In the genomic region with DNA sequence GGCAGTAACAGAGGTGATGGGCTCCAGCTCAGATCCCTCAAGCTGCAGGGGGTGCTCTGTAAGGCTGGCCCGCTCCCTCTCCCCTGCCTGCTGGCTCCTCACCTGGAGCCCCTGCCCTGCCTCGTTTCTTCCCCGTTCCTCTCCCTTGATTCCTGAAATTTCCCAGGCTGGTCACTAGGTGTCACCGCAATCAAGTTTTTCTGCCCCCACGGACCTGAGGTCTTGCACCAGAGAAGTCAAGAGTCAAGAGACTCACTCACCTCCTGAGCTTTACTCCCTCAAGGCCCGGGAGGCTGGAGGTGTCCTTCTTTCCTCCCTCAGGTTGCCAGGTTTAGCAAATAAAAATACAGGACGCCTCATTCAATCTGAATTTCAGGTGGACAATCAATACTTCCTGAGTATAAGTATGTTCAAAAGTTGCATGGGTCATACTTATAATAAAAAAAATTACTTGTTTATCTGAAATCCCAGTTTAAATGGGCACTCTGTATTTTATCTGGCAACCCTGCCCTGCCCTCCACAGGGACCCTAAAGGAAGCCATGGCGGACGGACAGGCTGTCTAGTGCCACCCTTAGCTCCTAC, we compare ENCODE assay signal across 9 cellular contexts.
A peak's percentile ranks its signal among the peaks of the same experiment; 100 is the strongest.
DNase-seq lines count a peak whose midpoint lies in the region; ATAC-seq, FAIRE-seq and TF ChIP-seq lines count a peak whose summit lies in the region.
"Had no signal": no experiment of that assay in that cellular context is flagged by ENCODE, and none has a peak within 500 bp of the region (broad histone marks: within the 10 kb centered on the region; RNA-seq: fewer than 3 reads in every experiment).

No MANE protein-coding gene starts in this region.

- H3K27ac ChIP-seq in breast epithelium (no peak overlapping the region), keratinocyte (ENCODE audit: control insufficient read depth, insufficient read depth, low read length) (no peak overlapping the region)

- no peak overlapping the region for H3K4me3 Mint-ChIP-seq in stimulated activated naive B cell treated with anti-CD40 and anti-IgM and Interleukin-4, amounts not matched to agents 10 μg/mL and 1 μg/mL and 100 μg/mL, for 72 hours
- H3K4me3 Mint-ChIP-seq: stimulated activated naive CD8-positive, alpha-beta T cell treated with anti-CD3 and anti-CD28 coated beads, Interleukin-15, Interleukin-2, amounts not matched to agents 100 ng/mL and 50 ng/mL, for 24 hours had no signal

- peak; percentile 22 to 31 for DNase-seq in NCI-H2081 (lab: John Stamatoyannopoulos, UW)
- DNase-seq in NCI-H2081 treated with DMSO at 0.1 percent for 48 hours (lab: John Stamatoyannopoulos, UW): no peak
- DNase-seq in SKM-1 treated with dmso at 0.1 percent for 144 hours (lab: John Stamatoyannopoulos, UW; ENCODE audit: unreplicated experiment): peak; percentile 58
- no peak for DNase-seq in breast epithelium (ENCODE audit: low spot score in 2 of 2)
- peak; percentile 15 for DNase-seq in keratinocyte (ENCODE audit: low read depth, low spot score)
- DNase-seq in stimulated activated naive B cell treated with anti-CD40 and anti-IgM and Interleukin-4, amounts not matched to agents 10 μg/mL and 1 μg/mL and 100 μg/mL, for 72 hours: peak; percentile 31

- H3K4me2 ChIP-seq in Loucy (ENCODE audit: low read depth, low read length, poor library complexity, severe bottlenecking) (no peak overlapping the region), keratinocyte (ENCODE audit: control insufficient read depth, extremely low read depth, insufficient read depth, low read depth, low read length) (no peak overlapping the region)

- peaks cover 5% of the 10 kb centered on the region for H3K4me1 ChIP-seq in Loucy (ENCODE audit: insufficient read depth, low read length, poor library complexity, severe bottlenecking)
- no peaks in the 10 kb centered on the region for H3K4me1 ChIP-seq in breast epithelium
- H3K4me1 ChIP-seq in keratinocyte (ENCODE audit: control insufficient read depth, extremely low read depth, insufficient read depth, low read length): no peaks in the 10 kb centered on the region

- FAIRE-seq in keratinocyte (lab: Jason Lieb, UNC): peak; percentile 67

- ATAC-seq in stimulated activated naive B cell treated with anti-CD40 and anti-IgM and Interleukin-4, amounts not matched to agents 10 μg/mL and 1 μg/mL and 100 μg/mL, for 72 hours (replicated peaks): peak; percentile 58 to 75
- no peak for ATAC-seq in GM18498 (IDR thresholded peaks at IDR 0.05; ENCODE audit: unreplicated experiment)

- no peaks in the 10 kb centered on the region for H3K9me3 Mint-ChIP-seq in stimulated activated naive B cell treated with anti-CD40 and anti-IgM and Interleukin-4, amounts not matched to agents 10 μg/mL and 1 μg/mL and 100 μg/mL, for 72 hours
- H3K9me3 Mint-ChIP-seq: stimulated activated naive CD8-positive, alpha-beta T cell treated with anti-CD3 and anti-CD28 coated beads, Interleukin-15, Interleukin-2, amounts not matched to agents 100 ng/mL and 50 ng/mL, for 24 hours had no signal

- H3K9ac ChIP-seq in Loucy (ENCODE audit: low read depth, low read length, poor library complexity, severe bottlenecking) (no peak overlapping the region), keratinocyte (ENCODE audit: control insufficient read depth, extremely low read depth, insufficient read depth, low read length) (no peak overlapping the region)

- intact Hi-C loops in breast epithelium (cut with DNase I; ENCODE audit: low total_unique reads): no loop called here

- H3K79me2 ChIP-seq in Loucy (ENCODE audit: insufficient read depth, low read length) (no peaks in the 10 kb centered on the region), keratinocyte (ENCODE audit: control insufficient read depth, insufficient read depth, low read length) (no peaks in the 10 kb centered on the region)

- dilution Hi-C loops in keratinocyte (cut with MboI; ENCODE audit: extremely low pct_ligation_motif_present, low sequenced_read_pairs): no loop called here

- H3K9me2 ChIP-seq in Loucy (replicated peaks; ENCODE audit: low read depth, low read length): no peaks in the 10 kb centered on the region

- H3K27me3 ChIP-seq in Loucy (ENCODE audit: insufficient read depth, low read length, poor library complexity, severe bottlenecking) (no peaks in the 10 kb centered on the region), breast epithelium (no peaks in the 10 kb centered on the region), keratinocyte (ENCODE audit: control insufficient read depth, extremely low read depth, insufficient read depth, low read length) (peaks cover 11% of the 10 kb centered on the region)

- no peaks in the 10 kb centered on the region for H3K36me3 Mint-ChIP-seq in stimulated activated naive B cell treated with anti-CD40 and anti-IgM and Interleukin-4, amounts not matched to agents 10 μg/mL and 1 μg/mL and 100 μg/mL, for 72 hours

- H3K4me3 ChIP-seq in Loucy (ENCODE audit: low read length, poor library complexity, severe bottlenecking) (no peak overlapping the region), breast epithelium (no peak overlapping the region), keratinocyte (ENCODE audit: control insufficient read depth in 2 of 3, extremely low read depth in 1 of 3, insufficient read depth in 2 of 3, low read depth in 1 of 3, low read length in 3 of 3) (no peak overlapping the region)

- peaks cover 0 to 3% of the 10 kb centered on the region in 2 donors for H3K4me1 Mint-ChIP-seq in stimulated activated naive B cell treated with anti-CD40 and anti-IgM and Interleukin-4, amounts not matched to agents 10 μg/mL and 1 μg/mL and 100 μg/mL, for 72 hours

- H3K9me3 ChIP-seq in Loucy (ENCODE audit: insufficient read depth, low read depth, low read length): no peaks in the 10 kb centered on the region
- H3K9me3 ChIP-seq in breast epithelium: no peaks in the 10 kb centered on the region
- H3K9me3 ChIP-seq in keratinocyte (ENCODE audit: control insufficient read depth, low read depth, low read length): no peaks in the 10 kb centered on the region

- H2AFZ ChIP-seq in Loucy (ENCODE audit: low read length) (no peak overlapping the region), keratinocyte (ENCODE audit: control insufficient read depth, low read length) (no peak overlapping the region)

- H3K9me1 ChIP-seq in keratinocyte (ENCODE audit: control insufficient read depth, extremely low read depth, insufficient read depth, low read length): no peaks in the 10 kb centered on the region

- no peak for TF ChIP-seq POLR2A in breast epithelium (IDR thresholded peaks at IDR 0.05)

- no peak overlapping the region for H3K27ac Mint-ChIP-seq in stimulated activated naive B cell treated with anti-CD40 and anti-IgM and Interleukin-4, amounts not matched to agents 10 μg/mL and 1 μg/mL and 100 μg/mL, for 72 hours
- H3K27ac Mint-ChIP-seq: stimulated activated naive CD8-positive, alpha-beta T cell treated with anti-CD3 and anti-CD28 coated beads, Interleukin-15, Interleukin-2, amounts not matched to agents 100 ng/mL and 50 ng/mL, for 24 hours had no signal

- H3F3A ChIP-seq in Loucy (ENCODE audit: low read depth): no peaks in the 10 kb centered on the region

- H3K36me3 ChIP-seq in Loucy (ENCODE audit: insufficient read depth, low read length) (no peaks in the 10 kb centered on the region), breast epithelium (no peaks in the 10 kb centered on the region), keratinocyte (ENCODE audit: control insufficient read depth in 2 of 2, extremely low read depth in 1 of 2, insufficient read depth in 2 of 2, low read length in 2 of 2) (no peaks in the 10 kb centered on the region)

- TF ChIP-seq CTCF in Loucy (conservative IDR thresholded peaks at IDR 0.05; ENCODE audit: low read length) (peak; percentile 82), breast epithelium (IDR thresholded peaks at IDR 0.05) (peak; percentile 68 to 78 (median 76)), keratinocyte (optimal IDR thresholded peaks at IDR 0.05 in 1 of 3, IDR thresholded peaks at IDR 0.05 in 1 of 3, conservative IDR thresholded peaks at IDR 0.05 in 1 of 3; ENCODE audit: extremely low read depth in 1 of 3, insufficient read depth in 2 of 3, low read length in 3 of 3) (peak; percentile 67 to 77 (median 77))

- H4K20me1 ChIP-seq in Loucy (ENCODE audit: insufficient read depth, low read length, poor library complexity, severe bottlenecking) (no peaks in the 10 kb centered on the region), keratinocyte (ENCODE audit: control insufficient read depth, extremely low read depth, insufficient read depth, low read length) (no peaks in the 10 kb centered on the region)

- H3K27me3 Mint-ChIP-seq in stimulated activated naive B cell treated with anti-CD40 and anti-IgM and Interleukin-4, amounts not matched to agents 10 μg/mL and 1 μg/mL and 100 μg/mL, for 72 hours: peaks cover 24 to 27% of the 10 kb centered on the region in 2 donors
- H3K27me3 Mint-ChIP-seq: stimulated activated naive CD8-positive, alpha-beta T cell treated with anti-CD3 and anti-CD28 coated beads, Interleukin-15, Interleukin-2, amounts not matched to agents 100 ng/mL and 50 ng/mL, for 24 hours had no signal

Comparison
In these comparisons a context has a peak if more than half of its experiments do, and no peak if none do; other contexts are left out.
1. DNase-seq: peak in NCI-H2081 (2 of 2), SKM-1 treated with dmso at 0.1 percent for 144 hours (single experiment), keratinocyte (single experiment) and stimulated activated naive B cell treated with anti-CD40 and anti-IgM and Interleukin-4, amounts not matched to agents 10 μg/mL and 1 μg/mL and 100 μg/mL, for 72 hours (single experiment); none in NCI-H2081 treated with DMSO at 0.1 percent for 48 hours (single experiment) and breast epithelium (0 of 2).
2. Peak in every context shown above with its lines, with median percentiles within 50 percentile points of each other: CTCF ChIP-seq.